Comparison of ENCODE assay signal across 8 cellular contexts in genomic region chr7:75866497-75867389, GRCh38. TPM values are rescaled to one million over a fixed set of nuclear protein-coding genes. Genes with fewer than 3 reads are reported as not detected.
DNase-seq lines count a peak whose midpoint lies in the region; ATAC-seq, FAIRE-seq and TF ChIP-seq lines count a peak whose summit lies in the region.

No MANE protein-coding gene starts in this region.

- H3K4me3 Mint-ChIP-seq in stimulated activated memory B cell treated with anti-CD40 and anti-IgM and Interleukin-4, amounts not matched to agents 10 μg/mL and 1 μg/mL and 100 μg/mL, for 72 hours = no peak overlapping the region

- H3K9me3 ChIP-seq in WERI-Rb-1 (ENCODE audit: severe bottlenecking) = no peaks in the 10 kb centered on the region
- no peaks in the 10 kb centered on the region for H3K9me3 ChIP-seq in left lung

- no peak overlapping the region for H3K27ac Mint-ChIP-seq in stimulated activated memory B cell treated with anti-CD40 and anti-IgM and Interleukin-4, amounts not matched to agents 10 μg/mL and 1 μg/mL and 100 μg/mL, for 72 hours

- H3K36me3 ChIP-seq in WERI-Rb-1 (no peaks in the 10 kb centered on the region), left lung (no peaks in the 10 kb centered on the region)

- H3K4me1 ChIP-seq in left lung = peaks cover 0 to 30% of the 10 kb centered on the region in 2 donors

- no peaks in the 10 kb centered on the region for H3K36me3 Mint-ChIP-seq in stimulated activated memory B cell treated with anti-CD40 and anti-IgM and Interleukin-4, amounts not matched to agents 10 μg/mL and 1 μg/mL and 100 μg/mL, for 72 hours

- H3K9me3 Mint-ChIP-seq in stimulated activated memory B cell treated with anti-CD40 and anti-IgM and Interleukin-4, amounts not matched to agents 10 μg/mL and 1 μg/mL and 100 μg/mL, for 72 hours = peaks cover 3% of the 10 kb centered on the region

- peaks cover 43% of the 10 kb centered on the region for H3K27me3 Mint-ChIP-seq in stimulated activated memory B cell treated with anti-CD40 and anti-IgM and Interleukin-4, amounts not matched to agents 10 μg/mL and 1 μg/mL and 100 μg/mL, for 72 hours

- no peaks in the 10 kb centered on the region for H3K27me3 ChIP-seq in WERI-Rb-1 (ENCODE audit: insufficient read depth, low read depth, severe bottlenecking)
- H3K27me3 ChIP-seq in left lung = no peaks in the 10 kb centered on the region

- DNase-seq in AG20443 (ENCODE audit: low spot score) = peak; percentile 80
- peak; percentile 61 for DNase-seq in GM19239 (ENCODE audit: insufficient read length, low spot score)
- peak; percentile 84 for DNase-seq in NCI-H2107 treated with DMSO at 0.1 percent for 48 hours (lab: John Stamatoyannopoulos, UW; ENCODE audit: unreplicated experiment)
- peak; percentile 67 for DNase-seq in WERI-Rb-1
- peak; percentile 56 for DNase-seq in dedifferentiated amniotic fluid mesenchymal stem cell (ENCODE audit: extremely low spot score)
- DNase-seq in left lung = peak in 1 of 2 donors; percentile 58

- H3K27ac ChIP-seq in WERI-Rb-1 (no peak overlapping the region), left lung (no peak overlapping the region)

- peak; percentile 28 for FAIRE-seq in GM19239 (lab: Jason Lieb, UNC)

- no peaks in the 10 kb centered on the region for H3K4me1 Mint-ChIP-seq in stimulated activated memory B cell treated with anti-CD40 and anti-IgM and Interleukin-4, amounts not matched to agents 10 μg/mL and 1 μg/mL and 100 μg/mL, for 72 hours

- TF ChIP-seq CTCF in WERI-Rb-1 (IDR thresholded peaks at IDR 0.05; ENCODE audit: low read depth, low read length) = peak; percentile 99
- TF ChIP-seq CTCF in left lung (IDR thresholded peaks at IDR 0.05) = peak; percentile 80 to 92

- ATAC-seq in left lung (peak; percentile 95), GM18861 (IDR thresholded peaks at IDR 0.05; ENCODE audit: unreplicated experiment) (no peak)
- peak; percentile 54 for ATAC-seq in stimulated activated memory B cell treated with anti-CD40 and anti-IgM and Interleukin-4, amounts not matched to agents 10 μg/mL and 1 μg/mL and 100 μg/mL, for 72 hours

- H3K4me3 ChIP-seq in WERI-Rb-1 (ENCODE audit: low read depth, low read length) (no peak overlapping the region), left lung (no peak overlapping the region)

- intact Hi-C loops in left lung (cut with DNase I) = loop anchor here in 1 of 2 donors (5.0 kb wide), 1 partner anchor 156 kb away; no protein-coding TSS in a partner anchor

RNA-seq across cellular contexts. Expression of gene RHBDD2, which starts 12.1 kb away (rescaled TPM):
- total RNA-seq in left lung = 10 to 100 TPM; 62.4 to 69.0 TPM

RNA-seq across cellular contexts. Expression of gene POR, which starts 48.2 kb away (rescaled TPM):
- total RNA-seq in left lung = 100 to 1,000 TPM; 206 to 210 TPM

RNA-seq across cellular contexts. Expression of gene CCL24, which starts 53.1 kb away (rescaled TPM):
- 1 to 10 TPM; 1.7 to 3.3 TPM for total RNA-seq in left lung
